ENCODE assay signal across 1 cellular context in the genomic region with DNA sequence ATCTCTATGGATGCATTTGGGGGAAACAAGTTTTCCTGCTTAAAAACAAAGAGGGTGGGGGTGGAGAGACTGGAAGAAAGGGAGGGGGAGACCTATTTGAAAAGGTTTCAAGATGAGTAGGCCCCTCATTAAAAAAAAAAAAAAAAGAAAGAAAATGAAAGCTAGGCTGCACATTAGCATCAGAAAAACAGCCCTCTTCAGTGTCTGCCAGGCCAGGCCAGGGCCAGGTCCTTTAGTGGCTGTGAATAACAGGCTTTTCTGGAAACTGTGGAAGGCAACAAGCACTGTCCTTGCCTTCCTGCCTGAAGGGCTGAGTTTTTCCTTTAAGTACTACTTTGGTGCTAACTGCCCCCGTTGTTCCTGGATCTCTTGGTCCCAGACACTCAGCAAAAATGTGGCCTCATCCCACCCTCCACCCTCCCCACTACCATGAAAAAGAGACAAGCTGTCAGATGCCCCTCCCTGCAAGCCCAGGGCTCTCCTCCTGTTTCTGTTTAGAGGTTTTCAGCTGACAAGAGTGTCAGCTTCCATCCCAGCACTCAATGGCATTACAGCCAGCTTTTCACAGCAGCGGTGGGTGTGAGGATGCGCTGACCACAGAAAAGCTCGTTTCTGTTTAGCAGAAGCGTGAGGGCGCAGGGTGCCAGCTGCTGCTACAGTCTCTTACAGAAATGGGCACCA.
TF ChIP-seq lines count a peak whose summit lies in the region.

No MANE protein-coding gene starts in this region.

TF ChIP-seq in WTC11, 78 proteins besides CTCF, POLR2A, EP300 and RAD21:
- TF ChIP-seq ELF4 (CRISPR knock-in tag; IDR thresholded peaks at IDR 0.05; ENCODE audit: low read depth) (no peak), ZNF121 (CRISPR knock-in tag; IDR thresholded peaks at IDR 0.05) (no peak), ZNF423 (CRISPR knock-in tag; IDR thresholded peaks at IDR 0.05) (no peak), SMAD4 (CRISPR knock-in tag; IDR thresholded peaks at IDR 0.05) (no peak)
TF ChIP-seq in WTC11: peak in this region for 0.
